1 cellular context compared by ENCODE assay signal in the genomic region with DNA sequence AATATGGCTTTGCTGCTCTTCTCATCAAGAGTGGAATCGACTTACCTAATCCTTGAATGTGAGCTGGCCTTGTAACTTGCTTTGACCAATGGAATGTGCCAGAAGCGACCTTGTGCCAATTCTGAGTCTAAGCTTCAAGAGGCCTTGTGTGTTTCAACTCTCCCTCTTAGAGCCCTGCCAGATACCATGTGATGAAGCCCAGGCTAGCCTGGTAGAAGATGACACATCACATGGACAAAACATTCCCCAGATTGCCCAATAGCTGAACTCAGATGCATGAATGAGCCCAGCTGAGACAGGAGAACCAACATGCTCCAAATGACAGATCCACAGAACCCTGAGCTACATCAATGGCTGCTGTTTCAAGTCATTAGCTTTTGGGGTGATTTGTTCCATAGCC.
TF ChIP-seq lines count a peak whose summit lies in the region.

No MANE protein-coding gene starts in this region.

TF ChIP-seq in HepG2, 621 proteins besides CTCF, POLR2A, EP300 and RAD21 (continued from another document):
- no peak for TF ChIP-seq SRSF9 (IDR thresholded peaks at IDR 0.05; ENCODE audit: borderline replicate concordance, insufficient read depth, low read depth, low read length, poor library complexity, severe bottlenecking)
- no peak for TF ChIP-seq HMG20A (CRISPR knock-in tag; IDR thresholded peaks at IDR 0.05; ENCODE audit: borderline replicate concordance)
- TF ChIP-seq RNF2 (conservative IDR thresholded peaks at IDR 0.05; ENCODE audit: low read depth): no peak
- no peak for TF ChIP-seq SP1 (IDR thresholded peaks at IDR 0.05)
- TF ChIP-seq SP1 (CRISPR knock-in tag; IDR thresholded peaks at IDR 0.05): no peak
- no peak for TF ChIP-seq NR3C1 (CRISPR knock-in tag; IDR thresholded peaks at IDR 0.05)
- peak; percentile 72 for TF ChIP-seq USF2 (IDR thresholded peaks at IDR 0.05; ENCODE audit: low read depth, low read length)
- TF ChIP-seq USF2 (CRISPR knock-in tag; IDR thresholded peaks at IDR 0.05; ENCODE audit: borderline replicate concordance): peak; percentile 17; the same call in 1 of the 2 replicates
- TF ChIP-seq ZBTB42 (CRISPR knock-in tag; IDR thresholded peaks at IDR 0.05): no peak
- TF ChIP-seq FOSL2 (CRISPR knock-in tag; IDR thresholded peaks at IDR 0.05): peak; percentile 83
- no peak for TF ChIP-seq HMGXB3 (CRISPR knock-in tag; IDR thresholded peaks at IDR 0.05; ENCODE audit: borderline replicate concordance)
- no peak for TF ChIP-seq MAF1 (CRISPR knock-in tag; IDR thresholded peaks at IDR 0.05; ENCODE audit: borderline replicate concordance)
- no peak for TF ChIP-seq ZNF280B (CRISPR knock-in tag; IDR thresholded peaks at IDR 0.05; ENCODE audit: borderline replicate concordance)
- no peak for TF ChIP-seq MED1 (CRISPR knock-in tag; IDR thresholded peaks at IDR 0.05)
- TF ChIP-seq LCORL (IDR thresholded peaks at IDR 0.05): no peak
- TF ChIP-seq LCORL (CRISPR knock-in tag; IDR thresholded peaks at IDR 0.05): 0 out of 2 replicates have a peak, but pooled peaks have one; percentile 21
- TF ChIP-seq TBL1XR1 (IDR thresholded peaks at IDR 0.05; ENCODE audit: borderline replicate concordance, low read length, partially characterized antibody): no peak
- TF ChIP-seq ZNF660 (CRISPR knock-in tag; IDR thresholded peaks at IDR 0.05; ENCODE audit: borderline replicate concordance, low read depth): no peak
- no peak for TF ChIP-seq CENPX (CRISPR knock-in tag; IDR thresholded peaks at IDR 0.05)
- TF ChIP-seq, protein P1, sequence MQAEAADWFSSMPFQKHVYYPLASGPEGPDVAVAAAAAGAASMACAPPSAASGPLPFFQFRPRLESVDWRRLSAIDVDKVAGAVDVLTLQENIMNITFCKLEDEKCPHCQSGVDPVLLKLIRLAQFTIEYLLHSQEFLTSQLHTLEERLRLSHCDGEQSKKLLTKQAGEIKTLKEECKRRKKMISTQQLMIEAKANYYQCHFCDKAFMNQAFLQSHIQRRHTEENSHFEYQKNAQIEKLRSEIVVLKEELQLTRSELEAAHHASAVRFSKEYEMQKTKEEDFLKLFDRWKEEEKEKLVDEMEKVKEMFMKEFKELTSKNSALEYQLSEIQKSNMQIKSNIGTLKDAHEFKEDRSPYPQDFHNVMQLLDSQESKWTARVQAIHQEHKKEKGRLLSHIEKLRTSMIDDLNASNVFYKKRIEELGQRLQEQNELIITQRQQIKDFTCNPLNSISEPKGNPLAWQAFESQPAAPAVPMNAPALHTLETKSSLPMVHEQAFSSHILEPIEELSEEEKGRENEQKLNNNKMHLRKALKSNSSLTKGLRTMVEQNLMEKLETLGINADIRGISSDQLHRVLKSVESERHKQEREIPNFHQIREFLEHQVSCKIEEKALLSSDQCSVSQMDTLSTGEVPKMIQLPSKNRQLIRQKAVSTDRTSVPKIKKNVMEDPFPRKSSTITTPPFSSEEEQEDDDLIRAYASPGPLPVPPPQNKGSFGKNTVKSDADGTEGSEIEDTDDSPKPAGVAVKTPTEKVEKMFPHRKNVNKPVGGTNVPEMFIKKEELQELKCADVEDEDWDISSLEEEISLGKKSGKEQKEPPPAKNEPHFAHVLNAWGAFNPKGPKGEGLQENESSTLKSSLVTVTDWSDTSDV (CRISPR knock-in tag; IDR thresholded peaks at IDR 0.05): no peak
- TF ChIP-seq ZNF672 (CRISPR knock-in tag; IDR thresholded peaks at IDR 0.05): no peak
- peak; percentile 51 for TF ChIP-seq TEAD3 (CRISPR knock-in tag; optimal IDR thresholded peaks at IDR 0.05; ENCODE audit: borderline replicate concordance)
- TF ChIP-seq TGIF2 (CRISPR knock-in tag; IDR thresholded peaks at IDR 0.05): peak; percentile 78
- no peak for TF ChIP-seq ZNF674 (CRISPR knock-in tag; IDR thresholded peaks at IDR 0.05; ENCODE audit: low read depth)
- TF ChIP-seq ZNF780A (CRISPR knock-in tag; IDR thresholded peaks at IDR 0.05): no peak
TF ChIP-seq in HepG2: peak in this region for 24.
